In genomic region chr13:40596484-40596883, GRCh38 we compare ENCODE assay signal across 16 cellular contexts.
DNase-seq lines count a peak whose midpoint lies in the region; ATAC-seq, FAIRE-seq and TF ChIP-seq lines count a peak whose summit lies in the region.
"Had no signal": no experiment of that assay in that cellular context is flagged by ENCODE, and none has a peak within 500 bp of the region (broad histone marks: within the 10 kb centered on the region; RNA-seq: fewer than 3 reads in every experiment).

No MANE protein-coding gene starts in this region.

- peak; percentile 50 for ATAC-seq in activated CD8-positive, alpha-beta T cell treated with anti-CD3 and anti-CD28 coated beads, Interleukin-2, amount 10 ng/mL, durations not matched to agents 7 days and 5 days
- peak; percentile 67 for ATAC-seq in naive thymus-derived CD4-positive, alpha-beta T cell

- DNase-seq in CD4-positive, alpha-beta memory T cell, result peak; percentile 36 to 56 (median 42)
- DNase-seq in GM18507 (ENCODE audit: extremely low spot score, insufficient read length, low read depth) (no peak), GM10248 (ENCODE audit: extremely low spot score) (no peak), progenitor cell of endocrine pancreas (ENCODE audit: low spot score, unreplicated experiment) (no peak), OCI-M1 (lab: John Stamatoyannopoulos, UW) (no peak)
- DNase-seq in activated CD8-positive, alpha-beta T cell treated with anti-CD3 and anti-CD28 coated beads, Interleukin-2, amount 10 ng/mL, durations not matched to agents 7 days and 5 days, result no peak
- DNase-seq in naive thymus-derived CD4-positive, alpha-beta T cell, result peak in 6 of 9 donors; percentile 19 to 44 (median 29)
- DNase-seq: kidney glomerular epithelial cell, NCI-H187 treated with DMSO at 0.1 percent for 48 hours, NCI-H774, right lobe of liver, SIG-M5 had no signal

- H3K9me3 ChIP-seq in CD4-positive, alpha-beta memory T cell (ENCODE audit: control insufficient read depth in 1 of 2, low read length in 2 of 2), result no peaks in the 10 kb centered on the region
- no peaks in the 10 kb centered on the region for H3K9me3 ChIP-seq in naive thymus-derived CD4-positive, alpha-beta T cell (ENCODE audit: control insufficient read depth in 2 of 3, low read length in 3 of 3)
- H3K9me3 ChIP-seq: HAP-1, right lobe of liver had no signal

- intact Hi-C loops in CD4-positive, alpha-beta memory T cell (cut with micrococcal nuclease), result no loop called here
- intact Hi-C loops in naive thymus-derived CD4-positive, alpha-beta T cell (cut with micrococcal nuclease), result loop anchor here in 1 of 2 donors (2.0 to 5.0 kb wide), 4 partner anchors 16 to 109 kb away; partner anchors contain the start of gene FOXO1

- CTCF ChIA-PET in CD4-positive, alpha-beta memory T cell (lab: Charles Lee; ENCODE audit: partially characterized antibody), result no interaction called here
- CTCF ChIA-PET in activated CD8-positive, alpha-beta T cell treated with anti-CD3 and anti-CD28 coated beads, Interleukin-2, amount 10 ng/mL, durations not matched to agents 7 days and 5 days (lab: Charles Lee), result interaction anchor here (1.2 kb wide), 1 partner anchor 9 kb away, joined by 3 read pairs; no protein-coding TSS in a partner anchor
- CTCF ChIA-PET in naive thymus-derived CD4-positive, alpha-beta T cell (lab: Charles Lee), result interaction anchor here (0.6 kb wide), 1 partner anchor 15 kb away, joined by 4 read pairs; no protein-coding TSS in a partner anchor
- CTCF ChIA-PET in GM10248 (lab: Yijun Ruan, JAX), result interaction anchor here (0.8 to 1.2 kb wide), 3 partner anchors 11 to 30 kb away, joined by 3 to 5 read pairs (median 3); no protein-coding TSS in a partner anchor

- peak overlapping the region; percentile 13 for H3K27ac ChIP-seq in CD4-positive, alpha-beta memory T cell (ENCODE audit: low read depth, low read length)
- peak overlapping the region; percentile 35 for H3K27ac ChIP-seq in naive thymus-derived CD4-positive, alpha-beta T cell (ENCODE audit: low read depth, low read length)
- H3K27ac ChIP-seq: KMS-11, right lobe of liver had no signal

- peak overlapping the region in 7 of 8 donors; percentile 20 to 79 (median 68) for H3K4me3 Mint-ChIP-seq in CD4-positive, alpha-beta memory T cell
- no peak overlapping the region for H3K4me3 Mint-ChIP-seq in activated CD8-positive, alpha-beta T cell treated with anti-CD3 and anti-CD28 coated beads, Interleukin-2, amount 10 ng/mL, durations not matched to agents 7 days and 5 days
- H3K4me3 Mint-ChIP-seq in naive thymus-derived CD4-positive, alpha-beta T cell, result peak overlapping the region; percentile 22 to 77 (median 52)
- no peak overlapping the region for H3K4me3 Mint-ChIP-seq in progenitor cell of endocrine pancreas (ENCODE audit: low read depth)

- peak overlapping the region in 1 of 2 donors; percentile 12 for H3K4me3 ChIP-seq in CD4-positive, alpha-beta memory T cell (ENCODE audit: low read length in 2 of 2)
- H3K4me3 ChIP-seq in naive thymus-derived CD4-positive, alpha-beta T cell (ENCODE audit: low read length), result no peak overlapping the region
- H3K4me3 ChIP-seq: HAP-1, right lobe of liver had no signal

- H3K36me3 ChIP-seq in CD4-positive, alpha-beta memory T cell (ENCODE audit: insufficient read depth, low read length), result no peaks in the 10 kb centered on the region
- no peaks in the 10 kb centered on the region for H3K36me3 ChIP-seq in naive thymus-derived CD4-positive, alpha-beta T cell (ENCODE audit: control insufficient read depth in 2 of 3, insufficient read depth in 3 of 3, low read length in 3 of 3)
- H3K36me3 ChIP-seq: HAP-1, right lobe of liver had no signal

- peaks cover 99% of the 10 kb centered on the region for H3K4me1 ChIP-seq in CD4-positive, alpha-beta memory T cell (ENCODE audit: insufficient read depth, low read length)
- H3K4me1 ChIP-seq in naive thymus-derived CD4-positive, alpha-beta T cell (ENCODE audit: control insufficient read depth in 2 of 2, insufficient read depth in 2 of 2, low read length in 2 of 2), result peaks cover 43 to 93% of the 10 kb centered on the region in 2 donors

- POLR2A ChIA-PET in CD4-positive, alpha-beta memory T cell (lab: Charles Lee; ENCODE audit: partially characterized antibody), result interaction anchor here (0.8 to 1.1 kb wide), 2 partner anchors 17 to 34 kb away, joined by 4 to 9 read pairs; no protein-coding TSS in a partner anchor
- POLR2A ChIA-PET in activated CD8-positive, alpha-beta T cell treated with anti-CD3 and anti-CD28 coated beads, Interleukin-2, amount 10 ng/mL, durations not matched to agents 7 days and 5 days (lab: Charles Lee), result interaction anchor here (0.7 to 1.4 kb wide), 3 partner anchors 17 to 69 kb away, joined by 3 to 5 read pairs (median 5); no protein-coding TSS in a partner anchor
- POLR2A ChIA-PET in naive thymus-derived CD4-positive, alpha-beta T cell (lab: Charles Lee), result interaction anchor here (0.7 to 1.2 kb wide), 2 partner anchors 20 to 175 kb away, joined by 3 read pairs; partner anchors contain the start of gene MRPS31
- POLR2A ChIA-PET in GM10248 (lab: Yijun Ruan, JAX), result no interaction called here

- no peaks in the 10 kb centered on the region for H3K27me3 Mint-ChIP-seq in CD4-positive, alpha-beta memory T cell
- H3K27me3 Mint-ChIP-seq in activated CD8-positive, alpha-beta T cell treated with anti-CD3 and anti-CD28 coated beads, Interleukin-2, amount 10 ng/mL, durations not matched to agents 7 days and 5 days (ENCODE audit: low read depth), result no peaks in the 10 kb centered on the region
- H3K27me3 Mint-ChIP-seq in naive thymus-derived CD4-positive, alpha-beta T cell, result no peaks in the 10 kb centered on the region
- no peaks in the 10 kb centered on the region for H3K27me3 Mint-ChIP-seq in progenitor cell of endocrine pancreas

- H3K4me1 Mint-ChIP-seq in CD4-positive, alpha-beta memory T cell, result peaks cover 75 to 96% (median 89%) of the 10 kb centered on the region in 4 donors
- peaks cover 65% of the 10 kb centered on the region for H3K4me1 Mint-ChIP-seq in activated CD8-positive, alpha-beta T cell treated with anti-CD3 and anti-CD28 coated beads, Interleukin-2, amount 10 ng/mL, durations not matched to agents 7 days and 5 days (ENCODE audit: low read depth)
- peaks cover 68 to 100% (median 95%) of the 10 kb centered on the region in 7 donors for H3K4me1 Mint-ChIP-seq in naive thymus-derived CD4-positive, alpha-beta T cell
- H3K4me1 Mint-ChIP-seq in progenitor cell of endocrine pancreas (ENCODE audit: low read depth), result peaks cover 31% of the 10 kb centered on the region

- TF ChIP-seq CTCF in GM10248 (IDR thresholded peaks at IDR 0.05; ENCODE audit: control extremely low read depth, extremely low read depth, low read depth, missing control alignments), result no peak
- TF ChIP-seq CTCF in progenitor cell of endocrine pancreas (IDR thresholded peaks at IDR 0.05; ENCODE audit: unreplicated experiment), result no peak

- peak overlapping the region; percentile 73 to 91 (median 88) for H3K27ac Mint-ChIP-seq in CD4-positive, alpha-beta memory T cell
- H3K27ac Mint-ChIP-seq in activated CD8-positive, alpha-beta T cell treated with anti-CD3 and anti-CD28 coated beads, Interleukin-2, amount 10 ng/mL, durations not matched to agents 7 days and 5 days, result peak overlapping the region; percentile 53
- peak overlapping the region; percentile 32 to 90 (median 83) for H3K27ac Mint-ChIP-seq in naive thymus-derived CD4-positive, alpha-beta T cell
- H3K27ac Mint-ChIP-seq in progenitor cell of endocrine pancreas, result no peak overlapping the region

- FAIRE-seq in GM18507 (lab: Jason Lieb, UNC), result peak; percentile 70
- FAIRE-seq: endothelial cell of umbilical vein, TTC549 had no signal

- H3K36me3 Mint-ChIP-seq in CD4-positive, alpha-beta memory T cell, result no peaks in the 10 kb centered on the region
- H3K36me3 Mint-ChIP-seq in activated CD8-positive, alpha-beta T cell treated with anti-CD3 and anti-CD28 coated beads, Interleukin-2, amount 10 ng/mL, durations not matched to agents 7 days and 5 days (ENCODE audit: low read depth), result peaks cover 9% of the 10 kb centered on the region
- peaks cover 0 to 10% (median 5%) of the 10 kb centered on the region in 5 donors for H3K36me3 Mint-ChIP-seq in naive thymus-derived CD4-positive, alpha-beta T cell
- H3K36me3 Mint-ChIP-seq in progenitor cell of endocrine pancreas (ENCODE audit: insufficient read depth), result no peaks in the 10 kb centered on the region

- H3K27me3 ChIP-seq in CD4-positive, alpha-beta memory T cell (ENCODE audit: insufficient read depth, low read length), result no peaks in the 10 kb centered on the region
- no peaks in the 10 kb centered on the region for H3K27me3 ChIP-seq in naive thymus-derived CD4-positive, alpha-beta T cell (ENCODE audit: control insufficient read depth in 2 of 2, insufficient read depth in 2 of 2, low read length in 2 of 2)
- H3K27me3 ChIP-seq: right lobe of liver had no signal

- no peaks in the 10 kb centered on the region for H3K9me3 Mint-ChIP-seq in CD4-positive, alpha-beta memory T cell
- no peaks in the 10 kb centered on the region for H3K9me3 Mint-ChIP-seq in activated CD8-positive, alpha-beta T cell treated with anti-CD3 and anti-CD28 coated beads, Interleukin-2, amount 10 ng/mL, durations not matched to agents 7 days and 5 days (ENCODE audit: insufficient read depth)
- no peaks in the 10 kb centered on the region for H3K9me3 Mint-ChIP-seq in naive thymus-derived CD4-positive, alpha-beta T cell
- no peaks in the 10 kb centered on the region for H3K9me3 Mint-ChIP-seq in progenitor cell of endocrine pancreas (ENCODE audit: low read depth)

Comparison
In these comparisons a context has a peak if more than half of its experiments do, and no peak if none do; other contexts are left out.
1. DNase-seq: peak in CD4-positive, alpha-beta memory T cell (5 of 5) and naive thymus-derived CD4-positive, alpha-beta T cell (6 of 9); none in GM18507 (single experiment), activated CD8-positive, alpha-beta T cell treated with anti-CD3 and anti-CD28 coated beads, Interleukin-2, amount 10 ng/mL, durations not matched to agents 7 days and 5 days (single experiment), GM10248 (single experiment), progenitor cell of endocrine pancreas (single experiment) and OCI-M1 (single experiment).
2. H3K4me3 Mint-ChIP-seq: peak in CD4-positive, alpha-beta memory T cell (7 of 8) and naive thymus-derived CD4-positive, alpha-beta T cell (10 of 10); none in activated CD8-positive, alpha-beta T cell treated with anti-CD3 and anti-CD28 coated beads, Interleukin-2, amount 10 ng/mL, durations not matched to agents 7 days and 5 days (single experiment) and progenitor cell of endocrine pancreas (single experiment).